ENCODE assay signal across 1 cellular context in the genomic region with DNA sequence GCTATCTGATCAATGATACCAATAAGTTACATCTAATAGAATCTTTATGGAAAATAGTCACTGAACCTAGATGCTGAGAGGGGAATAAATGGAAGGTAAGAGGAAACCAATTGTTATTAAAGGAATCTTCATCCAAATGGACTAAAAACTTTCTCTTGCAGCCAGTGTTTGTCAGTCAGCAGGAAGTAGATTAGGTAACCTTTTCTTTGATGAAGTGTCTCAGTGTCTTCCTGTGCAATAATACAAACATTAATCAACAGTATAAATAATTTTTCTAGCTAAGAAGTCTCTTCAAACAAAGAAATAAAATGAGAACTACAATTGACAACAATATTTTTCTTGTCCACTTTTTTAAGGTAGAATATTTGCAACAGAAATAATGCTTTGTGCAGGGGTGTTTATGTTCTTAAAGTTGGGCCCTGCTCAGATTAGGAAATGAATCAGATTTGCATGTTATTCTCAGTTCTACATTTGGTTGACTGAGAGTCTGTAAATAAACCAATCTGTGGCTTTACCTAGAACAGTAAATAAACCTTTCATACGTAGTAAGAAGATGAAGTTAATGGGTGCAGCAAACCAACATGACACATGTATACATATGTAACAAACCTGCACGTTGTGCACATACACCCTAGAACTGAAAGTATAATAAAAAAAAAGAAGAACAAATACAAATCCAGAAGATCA.
TF ChIP-seq lines count a peak whose summit lies in the region.

No MANE protein-coding gene starts in this region.

TF ChIP-seq in GM12878, 131 proteins besides CTCF, POLR2A, EP300 and RAD21 (continued from another document):
- TF ChIP-seq, protein P1, sequence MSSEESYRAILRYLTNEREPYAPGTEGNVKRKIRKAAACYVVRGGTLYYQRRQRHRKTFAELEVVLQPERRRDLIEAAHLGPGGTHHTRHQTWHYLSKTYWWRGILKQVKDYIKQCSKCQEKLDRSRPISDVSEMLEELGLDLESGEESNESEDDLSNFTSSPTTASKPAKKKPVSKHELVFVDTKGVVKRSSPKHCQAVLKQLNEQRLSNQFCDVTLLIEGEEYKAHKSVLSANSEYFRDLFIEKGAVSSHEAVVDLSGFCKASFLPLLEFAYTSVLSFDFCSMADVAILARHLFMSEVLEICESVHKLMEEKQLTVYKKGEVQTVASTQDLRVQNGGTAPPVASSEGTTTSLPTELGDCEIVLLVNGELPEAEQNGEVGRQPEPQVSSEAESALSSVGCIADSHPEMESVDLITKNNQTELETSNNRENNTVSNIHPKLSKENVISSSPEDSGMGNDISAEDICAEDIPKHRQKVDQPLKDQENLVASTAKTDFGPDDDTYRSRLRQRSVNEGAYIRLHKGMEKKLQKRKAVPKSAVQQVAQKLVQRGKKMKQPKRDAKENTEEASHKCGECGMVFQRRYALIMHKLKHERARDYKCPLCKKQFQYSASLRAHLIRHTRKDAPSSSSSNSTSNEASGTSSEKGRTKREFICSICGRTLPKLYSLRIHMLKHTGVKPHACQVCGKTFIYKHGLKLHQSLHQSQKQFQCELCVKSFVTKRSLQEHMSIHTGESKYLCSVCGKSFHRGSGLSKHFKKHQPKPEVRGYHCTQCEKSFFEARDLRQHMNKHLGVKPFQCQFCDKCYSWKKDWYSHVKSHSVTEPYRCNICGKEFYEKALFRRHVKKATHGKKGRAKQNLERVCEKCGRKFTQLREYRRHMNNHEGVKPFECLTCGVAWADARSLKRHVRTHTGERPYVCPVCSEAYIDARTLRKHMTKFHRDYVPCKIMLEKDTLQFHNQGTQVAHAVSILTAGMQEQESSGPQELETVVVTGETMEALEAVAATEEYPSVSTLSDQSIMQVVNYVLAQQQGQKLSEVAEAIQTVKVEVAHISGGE (CRISPR knock-in tag; IDR thresholded peaks at IDR 0.05) = no peak
- TF ChIP-seq, protein P2, sequence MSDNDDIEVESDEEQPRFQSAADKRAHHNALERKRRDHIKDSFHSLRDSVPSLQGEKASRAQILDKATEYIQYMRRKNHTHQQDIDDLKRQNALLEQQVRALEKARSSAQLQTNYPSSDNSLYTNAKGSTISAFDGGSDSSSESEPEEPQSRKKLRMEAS (IDR thresholded peaks at IDR 0.05; ENCODE audit: low read depth, low read length) = no peak
- TF ChIP-seq TBL1XR1 (IDR thresholded peaks at IDR 0.05; ENCODE audit: low read depth, low read length) = no peak
